Comparison of ENCODE assay signal across 29 cellular contexts in the genomic region with DNA sequence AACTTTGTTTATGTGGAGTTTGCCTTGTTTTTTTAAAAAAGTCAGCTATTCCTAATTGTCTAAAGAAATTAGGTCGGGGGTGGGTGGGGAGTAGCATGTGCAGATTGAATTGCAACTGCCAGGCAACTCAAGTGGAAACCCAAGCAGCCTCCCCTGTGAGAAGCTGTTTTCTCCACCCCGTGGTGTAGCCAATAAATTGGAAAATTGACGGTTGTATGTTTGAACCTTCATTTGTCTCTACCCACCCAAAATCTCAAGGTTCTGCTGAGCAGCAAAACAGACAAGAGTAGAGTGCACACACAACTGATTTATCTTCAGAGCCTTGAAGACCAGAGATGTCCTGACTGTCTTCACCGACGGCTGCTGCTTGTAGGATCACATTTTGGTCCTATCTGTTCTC.
"Had no signal": no experiment of that assay in that cellular context is flagged by ENCODE, and none has a peak within 500 bp of the region (broad histone marks: within the 10 kb centered on the region; RNA-seq: fewer than 3 reads in every experiment).

No MANE protein-coding gene starts in this region.

- H3K27me3 Mint-ChIP-seq: activated naive CD8-positive, alpha-beta T cell had no signal

- H3K9ac ChIP-seq: parathyroid adenoma had no signal

- H3K9me3 Mint-ChIP-seq: nephron; T-helper 1 cell treated with Interleukin-12 subunit alpha and Interleukin-12 subunit beta and Interleukin-4 antibody, amounts not matched to agents 30 μg/mL and 1 μg/mL, for 36 hours had no signal

- H3K4me3 Mint-ChIP-seq: activated naive CD8-positive, alpha-beta T cell; nephron; T-helper 1 cell treated with Interleukin-12 subunit alpha and Interleukin-12 subunit beta and Interleukin-4 antibody, amounts not matched to agents 30 μg/mL and 1 μg/mL, for 36 hours had no signal

- H3K4me3 ChIP-seq: esophagus squamous epithelium, heart right ventricle, left lung, lower lobe of right lung, psoas muscle, spleen, transverse colon had no signal

- H3K27ac Mint-ChIP-seq: activated naive CD8-positive, alpha-beta T cell; T-helper 1 cell treated with Interleukin-12 subunit alpha and Interleukin-12 subunit beta and Interleukin-4 antibody, amounts not matched to agents 30 μg/mL and 1 μg/mL, for 36 hours had no signal

- H3K27ac ChIP-seq: epithelial cell of prostate, esophagus squamous epithelium, heart right ventricle, left lung, lower lobe of right lung, parathyroid adenoma, psoas muscle, spleen, transverse colon, WERI-Rb-1 had no signal

- H3K36me3 ChIP-seq: esophagus squamous epithelium, heart right ventricle, left lung, lower lobe of right lung, transverse colon, WERI-Rb-1 had no signal

- H3K9me3 ChIP-seq: esophagus squamous epithelium, heart right ventricle, left lung, lower lobe of right lung, psoas muscle, spleen, transverse colon had no signal

- ATAC-seq: activated CD4-positive, CD25-positive, alpha-beta regulatory T cell treated with anti-CD3 and anti-CD28 coated beads, Interleukin-2, amount 50 U/mL, for 24 hours; heart right ventricle; left lung; lower lobe of right lung; psoas muscle; right cardiac atrium had no signal

- FAIRE-seq: urothelium cell line had no signal

- H3K4me1 ChIP-seq: heart right ventricle, left lung, lower lobe of right lung, parathyroid adenoma, psoas muscle, transverse colon had no signal

- H2AFZ ChIP-seq: parathyroid adenoma had no signal

- DNase-seq: activated CD4-positive, alpha-beta T cell treated with anti-CD3 and anti-CD28 coated beads for 48 hours; activated CD4-positive, alpha-beta T cell treated with anti-CD3 and anti-CD28 coated beads, Interleukin-2, amount 50 U/mL, for 48 hours; activated CD8-positive, alpha-beta memory T cell treated with anti-CD3 and anti-CD28 coated beads for 24 hours; activated effector memory CD4-positive, alpha-beta T cell treated with Interleukin-2 at 50 U/mL for 16 hours; activated naive CD4-positive, alpha-beta T cell treated with Interleukin-2 at 50 U/mL for 16 hours; anterior cingulate cortex; dermis blood vessel endothelial cell; effector CD4-positive, alpha-beta T cell; esophagus squamous epithelium; foreskin melanocyte; heart right ventricle; left lung; lower lobe of right lung; mesendoderm; nucleus accumbens; psoas muscle; right cardiac atrium; spleen; stimulated activated naive CD4-positive, alpha-beta T cell; T-helper 9 cell; transverse colon; WERI-Rb-1 had no signal

- H3K27me3 ChIP-seq: esophagus squamous epithelium, heart right ventricle, left lung, spleen, transverse colon had no signal
